ENCODE assay signal across 13 cellular contexts in genomic region chr3:193962986-193963683, GRCh38.
DNase-seq lines count a peak whose midpoint lies in the region; ATAC-seq and TF ChIP-seq lines count a peak whose summit lies in the region.
"Had no signal": no experiment of that assay in that cellular context is flagged by ENCODE, and none has a peak within 500 bp of the region (broad histone marks: within the 10 kb centered on the region; RNA-seq: fewer than 3 reads in every experiment).

No MANE protein-coding gene starts in this region.

- no peaks in the 10 kb centered on the region for H3K9me3 Mint-ChIP-seq in activated T-cell treated with anti-CD3 and anti-CD28 coated beads, Interleukin-2, amount 50 U/mL, for 24 hours
- H3K9me3 Mint-ChIP-seq in activated T-helper 2 cell treated with anti-CD3 and anti-CD28 coated beads, Interferon-gamma antibody, Interleukin-2, Interleukin-4, amounts not matched to agents 10 μg/mL and 5 μg/mL and 100 μg/mL, durations not matched to agents 14 hours and 24 hours and 36 hours, result no peaks in the 10 kb centered on the region
- H3K9me3 Mint-ChIP-seq: endodermal cell, IgD-negative memory B cell had no signal

- H3K56ac ChIP-seq in IMR-90 (ENCODE audit: extremely low read depth, insufficient read depth, low read length), result no peak overlapping the region

- no peak overlapping the region for H2BK120ac ChIP-seq in IMR-90 (ENCODE audit: low read depth, low read length)

- no peak overlapping the region for H2AK5ac ChIP-seq in IMR-90 (ENCODE audit: low read depth, low read length)

- no peaks in the 10 kb centered on the region for H3K9me3 ChIP-seq in IMR-90 (ENCODE audit: control insufficient read depth, insufficient read depth, low read length)

- no peak overlapping the region for H4K5ac ChIP-seq in IMR-90 (ENCODE audit: low read depth, low read length)

- no peak for DNase-seq in activated T-cell treated with anti-CD3 and anti-CD28 coated beads, Interleukin-2, amount 50 U/mL, for 24 hours
- DNase-seq in activated T-cell treated with anti-CD3 and anti-CD28 coated beads for 4 hours (no peak), IMR-90 (no peak), pons (ENCODE audit: low spot score) (peak; percentile 38), NCI-H748 (lab: John Stamatoyannopoulos, UW; ENCODE audit: unreplicated experiment) (no peak), H7 (no peak)
- DNase-seq in activated T-helper 2 cell treated with anti-CD3 and anti-CD28 coated beads, Interferon-gamma antibody, Interleukin-2, Interleukin-4, amounts not matched to agents 10 μg/mL and 5 μg/mL and 100 μg/mL, durations not matched to agents 14 hours and 24 hours and 36 hours (ENCODE audit: low spot score), result no peak
- DNase-seq: amniotic stem cell, endodermal cell, NCI-H1105 treated with DMSO at 0.1 percent for 48 hours had no signal

- no peak overlapping the region for H3K4ac ChIP-seq in IMR-90 (ENCODE audit: low read depth, low read length)

- no peaks in the 10 kb centered on the region for H3K9me1 ChIP-seq in IMR-90 (ENCODE audit: insufficient read depth, low read length)

- ATAC-seq in IMR-90 (ENCODE audit: low read depth), result no peak
- no peak for ATAC-seq in HG03039 (IDR thresholded peaks at IDR 0.05; ENCODE audit: unreplicated experiment)
- ATAC-seq: HCT116 had no signal

- H3K36me3 ChIP-seq in IMR-90 (ENCODE audit: control insufficient read depth, insufficient read depth, low read length) (no peaks in the 10 kb centered on the region), H7 (replicated peaks; ENCODE audit: control insufficient read depth, insufficient read depth, low read length) (no peaks in the 10 kb centered on the region)

- no TSS peak for BruUV-seq in IMR-90 (replicated peaks; lab: Mats Ljungman, UMichigan)

- H3K4me1 ChIP-seq in IMR-90 (ENCODE audit: control insufficient read depth, insufficient read depth, low read length), result no peaks in the 10 kb centered on the region

- in situ Hi-C loops in IMR-90 (cut with MboI; ENCODE audit: low sequenced_read_pairs), result no loop called here

- H2AK9ac ChIP-seq in IMR-90 (replicated peaks; ENCODE audit: low read depth, low read length, poor library complexity), result no peak overlapping the region

- TF ChIP-seq RAD21 in IMR-90 (IDR thresholded peaks at IDR 0.05; ENCODE audit: low read length), result no peak

- H3K36me3 Mint-ChIP-seq in activated T-cell treated with anti-CD3 and anti-CD28 coated beads, Interleukin-2, amount 50 U/mL, for 24 hours (ENCODE audit: low read depth), result no peaks in the 10 kb centered on the region
- no peaks in the 10 kb centered on the region for H3K36me3 Mint-ChIP-seq in activated T-helper 2 cell treated with anti-CD3 and anti-CD28 coated beads, Interferon-gamma antibody, Interleukin-2, Interleukin-4, amounts not matched to agents 10 μg/mL and 5 μg/mL and 100 μg/mL, durations not matched to agents 14 hours and 24 hours and 36 hours (ENCODE audit: low read depth)
- H3K36me3 Mint-ChIP-seq: IgD-negative memory B cell had no signal

- H4K20me1 ChIP-seq in IMR-90 (ENCODE audit: insufficient read depth, low read length), result no peaks in the 10 kb centered on the region

- peak overlapping the region; percentile 15 for H3K4me3 Mint-ChIP-seq in activated T-cell treated with anti-CD3 and anti-CD28 coated beads, Interleukin-2, amount 50 U/mL, for 24 hours
- H3K4me3 Mint-ChIP-seq in activated T-helper 2 cell treated with anti-CD3 and anti-CD28 coated beads, Interferon-gamma antibody, Interleukin-2, Interleukin-4, amounts not matched to agents 10 μg/mL and 5 μg/mL and 100 μg/mL, durations not matched to agents 14 hours and 24 hours and 36 hours (ENCODE audit: low read depth), result no peak overlapping the region
- H3K4me3 Mint-ChIP-seq: endodermal cell had no signal

- TF ChIP-seq CTCF in IMR-90 (conservative IDR thresholded peaks at IDR 0.05; ENCODE audit: low read depth, low read length), result no peak

- no peak overlapping the region for H4K91ac ChIP-seq in IMR-90 (ENCODE audit: insufficient read depth, low read depth, low read length)

- WGBS in IMR-90 (ENCODE audit: extremely low coverage in 2 of 2, insufficient read length in 1 of 2), 2 experiments, result 31% methylated on average over 3 of the region's 9 CpGs; no CpG with 5 or more reads in 1 of the 2 experiments

- peak overlapping the region; percentile 89 for H3K27ac Mint-ChIP-seq in activated T-cell treated with anti-CD3 and anti-CD28 coated beads, Interleukin-2, amount 50 U/mL, for 24 hours
- peak overlapping the region; percentile 70 for H3K27ac Mint-ChIP-seq in activated T-helper 2 cell treated with anti-CD3 and anti-CD28 coated beads, Interferon-gamma antibody, Interleukin-2, Interleukin-4, amounts not matched to agents 10 μg/mL and 5 μg/mL and 100 μg/mL, durations not matched to agents 14 hours and 24 hours and 36 hours
- H3K27ac Mint-ChIP-seq: endodermal cell, IgD-negative memory B cell had no signal

- H3K14ac ChIP-seq in IMR-90 (replicated peaks; ENCODE audit: low read depth, low read length), result no peak overlapping the region

- H3K4me3 ChIP-seq in IMR-90 (ENCODE audit: insufficient read depth, low read depth, low read length) (no peak overlapping the region), H7 (ENCODE audit: insufficient read depth, low read depth, low read length) (no peak overlapping the region)

- H3K23ac ChIP-seq in IMR-90 (ENCODE audit: low read depth, low read length), result no peak overlapping the region

- POLR2A ChIA-PET in IMR-90 (lab: Charles Lee; ENCODE audit: unreplicated experiment), result no interaction called here

- H3K79me1 ChIP-seq in IMR-90 (ENCODE audit: low read depth in 1 of 2, low read length in 2 of 2), result no peaks in the 10 kb centered on the region

- H3K4me2 ChIP-seq in IMR-90 (ENCODE audit: low read depth, low read length), result no peak overlapping the region

- dilution Hi-C loops in IMR-90 (cut with HindIII; ENCODE audit: low sequenced_read_pairs, unreplicated experiment), result no loop called here

- no peak overlapping the region for H3K27ac ChIP-seq in IMR-90 (ENCODE audit: insufficient read depth, low read length)

- H3K27me3 Mint-ChIP-seq in activated T-cell treated with anti-CD3 and anti-CD28 coated beads, Interleukin-2, amount 50 U/mL, for 24 hours, result peaks cover 75% of the 10 kb centered on the region
- H3K27me3 Mint-ChIP-seq in activated T-helper 2 cell treated with anti-CD3 and anti-CD28 coated beads, Interferon-gamma antibody, Interleukin-2, Interleukin-4, amounts not matched to agents 10 μg/mL and 5 μg/mL and 100 μg/mL, durations not matched to agents 14 hours and 24 hours and 36 hours (ENCODE audit: low read depth), result peaks cover 59% of the 10 kb centered on the region

- H2BK20ac ChIP-seq in IMR-90 (ENCODE audit: low read depth, low read length), result no peak overlapping the region

- H3K27me3 ChIP-seq in IMR-90 (ENCODE audit: control insufficient read depth, insufficient read depth, low read length) (peaks cover 31% of the 10 kb centered on the region), H7 (ENCODE audit: control insufficient read depth, insufficient read depth, low read length) (peaks cover 41% of the 10 kb centered on the region)

- intact Hi-C loops in IMR-90 (cut with micrococcal nuclease), result no loop called here
- intact Hi-C loops in activated T-helper 2 cell treated with anti-CD3 and anti-CD28 coated beads, Interferon-gamma antibody, Interleukin-2, Interleukin-4, amounts not matched to agents 10 μg/mL and 5 μg/mL and 100 μg/mL, durations not matched to agents 14 hours and 24 hours and 36 hours (cut with micrococcal nuclease), result loop anchor here (5.0 to 10.0 kb wide), 3 partner anchors 39 to 722 kb away; partner anchors contain the start of gene FAM43A

- no peak overlapping the region for H2BK5ac ChIP-seq in IMR-90 (ENCODE audit: low read depth, low read length, poor library complexity, severe bottlenecking)

- H3K4me1 Mint-ChIP-seq in activated T-cell treated with anti-CD3 and anti-CD28 coated beads, Interleukin-2, amount 50 U/mL, for 24 hours (ENCODE audit: low read depth), result peaks cover 26% of the 10 kb centered on the region
- peaks cover 24% of the 10 kb centered on the region for H3K4me1 Mint-ChIP-seq in activated T-helper 2 cell treated with anti-CD3 and anti-CD28 coated beads, Interferon-gamma antibody, Interleukin-2, Interleukin-4, amounts not matched to agents 10 μg/mL and 5 μg/mL and 100 μg/mL, durations not matched to agents 14 hours and 24 hours and 36 hours (ENCODE audit: low read depth)
- H3K4me1 Mint-ChIP-seq: endodermal cell had no signal

- H4K8ac ChIP-seq in IMR-90 (ENCODE audit: low read depth in 2 of 2, low read length in 2 of 2), result no peak overlapping the region

- H3K18ac ChIP-seq in IMR-90 (ENCODE audit: low read depth, low read length), result no peak overlapping the region

- peak overlapping the region; percentile 27 for H2AFZ ChIP-seq in IMR-90 (replicated peaks; ENCODE audit: low read length, poor library complexity)

- no peak for TF ChIP-seq POLR2A in IMR-90 (IDR thresholded peaks at IDR 0.05; ENCODE audit: low read depth, low read length)

- no peak overlapping the region for H3K9ac ChIP-seq in IMR-90 (ENCODE audit: low read depth, low read length)

- no peak overlapping the region for H2BK15ac ChIP-seq in IMR-90 (ENCODE audit: low read depth, low read length)

- CTCF ChIA-PET in IMR-90 (lab: Yijun Ruan, JAX), result interaction anchor here (0.7 kb wide), 1 partner anchor 92 kb away, joined by 3 read pairs; no protein-coding TSS in a partner anchor

TF ChIP-seq in IMR-90, 13 proteins besides CTCF, POLR2A, EP300 and RAD21:
- TF ChIP-seq NFE2L2 (IDR thresholded peaks at IDR 0.05; ENCODE audit: low read depth, low read length) (no peak), RCOR1 (IDR thresholded peaks at IDR 0.05; ENCODE audit: insufficient replicate concordance, low read length) (no peak), MAFK (IDR thresholded peaks at IDR 0.05; ENCODE audit: low read depth, low read length) (no peak), SMC3 (IDR thresholded peaks at IDR 0.05; ENCODE audit: low read depth, low read length) (no peak), MAZ (IDR thresholded peaks at IDR 0.05; ENCODE audit: borderline replicate concordance, low read depth, low read length) (no peak), BHLHE40 (IDR thresholded peaks at IDR 0.05; ENCODE audit: low read depth, low read length) (no peak), CHD1 (IDR thresholded peaks at IDR 0.05; ENCODE audit: low read depth, low read length) (no peak)
